34 cellular contexts compared by ENCODE assay signal in genomic region chr4:43423276-43423675, GRCh38.
"Had no signal": no experiment of that assay in that cellular context is flagged by ENCODE, and none has a peak within 500 bp of the region (broad histone marks: within the 10 kb centered on the region; RNA-seq: fewer than 3 reads in every experiment).

No MANE protein-coding gene starts in this region.

- H3K4me3 ChIP-seq: body of pancreas, cardiac muscle cell, colonic mucosa, esophagus muscularis mucosa had no signal

- H3K27ac ChIP-seq: body of pancreas, cardiac muscle cell, colonic mucosa, esophagus muscularis mucosa, WERI-Rb-1 had no signal

- H3K4me1 ChIP-seq: body of pancreas, colonic mucosa, esophagus muscularis mucosa had no signal

- H3K4me1 Mint-ChIP-seq: activated B cell treated with CpG ODN at 0.5 μM for 24 hours; activated T-helper 17 cell treated with anti-CD3 and anti-CD28 coated beads, Interleukin-2, amount 50 U/mL, for 72 hours; T-helper 17 cell had no signal

- H3K27ac Mint-ChIP-seq: activated B cell treated with CpG ODN at 0.5 μM for 24 hours; activated CD8-positive, alpha-beta T cell treated with anti-CD3 and anti-CD28 coated beads for 36 hours; activated naive CD8-positive, alpha-beta T cell; activated T-helper 17 cell treated with anti-CD3 and anti-CD28 coated beads, Interleukin-2, amount 50 U/mL, for 72 hours; T-helper 17 cell; T-helper 2 cell treated with Interferon-gamma antibody and Interleukin-4, amounts not matched to agents 5 μg/mL and 100 μg/mL, for 36 hours had no signal

- H3K4me3 Mint-ChIP-seq: activated B cell treated with CpG ODN at 0.5 μM for 24 hours; activated CD8-positive, alpha-beta T cell treated with anti-CD3 and anti-CD28 coated beads for 36 hours; activated naive CD8-positive, alpha-beta T cell; activated T-cell treated with anti-CD3 and anti-CD28 coated beads, Interleukin-2, amount 50 U/mL, for 4 hours; activated T-helper 17 cell treated with anti-CD3 and anti-CD28 coated beads, Interleukin-2, amount 50 U/mL, for 72 hours; T-helper 17 cell; T-helper 2 cell treated with Interferon-gamma antibody and Interleukin-4, amounts not matched to agents 5 μg/mL and 100 μg/mL, for 36 hours had no signal

- H3K9me3 ChIP-seq: body of pancreas, colonic mucosa, esophagus muscularis mucosa had no signal

- DNase-seq: activated B cell treated with CpG ODN at 0.5 μM for 24 hours; activated CD4-positive, alpha-beta T cell treated with anti-CD3 and anti-CD28 coated beads for 48 hours; activated CD4-positive, alpha-beta T cell treated with anti-CD3 and anti-CD28 coated beads, Interleukin-2, amount 50 U/mL, for 1 hour; activated CD4-positive, alpha-beta T cell treated with anti-CD3 and anti-CD28 coated beads, Interleukin-2, amount 50 U/mL, for 48 hours; activated CD8-positive, alpha-beta memory T cell treated with anti-CD3 and anti-CD28 coated beads for 24 hours; activated CD8-positive, alpha-beta T cell treated with anti-CD3 and anti-CD28 coated beads for 36 hours; activated effector memory CD4-positive, alpha-beta T cell treated with Interleukin-2 at 50 U/mL for 16 hours; activated gamma-delta T cell treated with Interleukin-2 at 50 U/mL for 16 hours; activated naive CD4-positive, alpha-beta T cell treated with anti-CD3 and anti-CD28 coated beads, Interleukin-2, amount 50 U/mL, for 16 hours; activated naive CD4-positive, alpha-beta T cell treated with Interleukin-2 at 50 U/mL for 16 hours; activated T-cell treated with anti-CD3 and anti-CD28 coated beads, Interleukin-2, amount 50 U/mL, for 4 hours; amygdala; aorta; body of pancreas; central memory CD4-positive, alpha-beta T cell; cerebellar nuclear complex; colonic mucosa; effector CD8-positive, alpha-beta T cell; erythroblast; foreskin fibroblast; head of caudate nucleus; T-helper 1 cell; T-helper 17 cell; T1000 had no signal

- ATAC-seq: activated CD4-positive, CD25-positive, alpha-beta regulatory T cell treated with anti-CD3 and anti-CD28 coated beads, Interleukin-2, amount 50 U/mL, for 24 hours; activated CD8-positive, alpha-beta T cell treated with anti-CD3 and anti-CD28 coated beads for 36 hours; activated T-cell treated with anti-CD3 and anti-CD28 coated beads, Interleukin-2, amount 50 U/mL, for 4 hours; activated T-helper 17 cell treated with anti-CD3 and anti-CD28 coated beads, Interleukin-2, amount 50 U/mL, for 72 hours; body of pancreas; T-helper 17 cell had no signal

- H3K36me3 Mint-ChIP-seq: activated naive CD8-positive, alpha-beta T cell had no signal

- FAIRE-seq: endometrium, endothelial cell of umbilical vein, frontal cortex had no signal

- H3K27me3 Mint-ChIP-seq: activated B cell treated with CpG ODN at 0.5 μM for 24 hours; activated CD8-positive, alpha-beta T cell treated with anti-CD3 and anti-CD28 coated beads for 36 hours; activated naive CD8-positive, alpha-beta T cell; activated T-helper 17 cell treated with anti-CD3 and anti-CD28 coated beads, Interleukin-2, amount 50 U/mL, for 72 hours; T-helper 17 cell had no signal

- H3K27me3 ChIP-seq: body of pancreas, cardiac muscle cell, colonic mucosa, esophagus muscularis mucosa had no signal

- H3K36me3 ChIP-seq: cardiac muscle cell, colonic mucosa, esophagus muscularis mucosa, WERI-Rb-1 had no signal
